22 cellular contexts compared by ENCODE assay signal in genomic region chr10:89147256-89147655, GRCh38. TPM values are rescaled to one million over a fixed set of nuclear protein-coding genes. Genes with fewer than 3 reads are reported as not detected.
DNase-seq lines count a peak whose midpoint lies in the region; ATAC-seq and TF ChIP-seq lines count a peak whose summit lies in the region.
"Had no signal": no experiment of that assay in that cellular context is flagged by ENCODE, and none has a peak within 500 bp of the region (broad histone marks: within the 10 kb centered on the region; RNA-seq: fewer than 3 reads in every experiment).

No MANE protein-coding gene starts in this region.

- in situ Hi-C loops in brain microvascular endothelial cell (cut with HindIII; ENCODE audit: low pct_ligation_motif_present, low sequenced_read_pairs) (no loop called here), G401 (cut with HindIII; ENCODE audit: low sequenced_read_pairs) (no loop called here)

- TF ChIP-seq EP300 in gastroesophageal sphincter (IDR thresholded peaks at IDR 0.05): no peak

- ATAC-seq in gastroesophageal sphincter: peak; percentile 71
- ATAC-seq in GM18858 (IDR thresholded peaks at IDR 0.05; ENCODE audit: unreplicated experiment): no peak
- ATAC-seq: mucosa of descending colon, sciatic nerve had no signal

- TF ChIP-seq CTCF in brain microvascular endothelial cell (IDR thresholded peaks at IDR 0.05; ENCODE audit: low read depth, low read length, missing control alignments) (no peak), gastroesophageal sphincter (IDR thresholded peaks at IDR 0.05) (no peak)

- H3K9me3 ChIP-seq in gastroesophageal sphincter: no peaks in the 10 kb centered on the region
- H3K9me3 ChIP-seq: mucosa of descending colon, thyroid gland had no signal

- peak; percentile 87 for DNase-seq in AG08395 (ENCODE audit: low spot score)
- DNase-seq in HS-5 (ENCODE audit: low read depth): peak; percentile 68
- peak; percentile 13 for DNase-seq in brain microvascular endothelial cell
- DNase-seq in G401 (ENCODE audit: low spot score): no peak
- no peak for DNase-seq in AML-193 (lab: John Stamatoyannopoulos, UW)
- no peak for DNase-seq in activated CD4-positive, alpha-beta T cell treated with anti-CD3 and anti-CD28 coated beads for 4 hours
- DNase-seq: activated CD4-positive, alpha-beta T cell treated with anti-CD3 and anti-CD28 coated beads for 48 hours; activated naive CD4-positive, alpha-beta T cell treated with anti-CD3 and anti-CD28 coated beads, Interleukin-2, amount 10 ng/mL, durations not matched to agents 7 days and 5 days; effector memory CD4-positive, alpha-beta T cell; head of caudate nucleus; islet precursor cell; mucosa of descending colon; NCI-H1436; NCI-H345; occipital lobe; SHP77; stimulated activated CD4-positive, alpha-beta T cell treated with anti-CD3 and anti-CD28 coated beads, Interleukin-4, amount 100 ng/mL, for 24 hours; thyroid gland had no signal

- no peak overlapping the region for H3K4me3 ChIP-seq in brain microvascular endothelial cell (ENCODE audit: low read depth, low read length)
- H3K4me3 ChIP-seq in gastroesophageal sphincter: no peak overlapping the region
- H3K4me3 ChIP-seq: mucosa of descending colon, thyroid gland had no signal

- TF ChIP-seq POLR2A in gastroesophageal sphincter (IDR thresholded peaks at IDR 0.05): no peak

- H3K36me3 ChIP-seq in brain microvascular endothelial cell (replicated peaks) (no peaks in the 10 kb centered on the region), gastroesophageal sphincter (no peaks in the 10 kb centered on the region)
- H3K36me3 ChIP-seq: thyroid gland had no signal

- WGBS in gastroesophageal sphincter (ENCODE audit: low coverage in 1 of 2), 2 donors: 40 to 52% methylated on average over 1 to 2 of the region's 2 CpGs

- H3K27ac ChIP-seq in brain microvascular endothelial cell (no peak overlapping the region), gastroesophageal sphincter (no peak overlapping the region)
- H3K27ac ChIP-seq: thyroid gland had no signal

- H3K4me1 ChIP-seq in gastroesophageal sphincter: no peaks in the 10 kb centered on the region
- H3K4me1 ChIP-seq: thyroid gland had no signal

- no peaks in the 10 kb centered on the region for H3K27me3 ChIP-seq in brain microvascular endothelial cell (replicated peaks)
- no peaks in the 10 kb centered on the region for H3K27me3 ChIP-seq in gastroesophageal sphincter
- H3K27me3 ChIP-seq: thyroid gland had no signal

RNA-seq across cellular contexts. Expression of gene CH25H, which starts 59.9 kb away (rescaled TPM):
- total RNA-seq in gastroesophageal sphincter: 10 to 100 TPM in 1 of 4 donors, 1 to 10 TPM in 2, under 1 TPM in 1; 0.93 to 16.8 (median 1.5) TPM
- not detected in 2 replicates for total RNA-seq in G401 (2014; rRNA removed; shearing (Covaris generic))
- total RNA-seq: T-helper 2 cell treated with Interferon-gamma antibody and Interleukin-4, amounts not matched to agents 100 ng/mL and 5 ng/mL, for 36 hours had no signal

Comparison
In these comparisons a context has a peak if more than half of its experiments do, and no peak if none do; other contexts are left out.
1. DNase-seq: peak in AG08395 (single experiment), HS-5 (single experiment) and brain microvascular endothelial cell (single experiment); none in G401 (single experiment), AML-193 (0 of 2) and activated CD4-positive, alpha-beta T cell treated with anti-CD3 and anti-CD28 coated beads for 4 hours (0 of 2).